1 cellular context compared by ENCODE assay signal in genomic region chr3:152658977-152659376, GRCh38.
TF ChIP-seq lines count a peak whose summit lies in the region.

No MANE protein-coding gene starts in this region.

TF ChIP-seq in K562, 482 proteins besides CTCF, POLR2A, EP300 and RAD21 (continued from another document):
- no peak for TF ChIP-seq ZBTB34 (CRISPR knock-in tag; IDR thresholded peaks at IDR 0.05)
- no peak for TF ChIP-seq MYNN (IDR thresholded peaks at IDR 0.05)
- TF ChIP-seq MYNN (CRISPR knock-in tag; IDR thresholded peaks at IDR 0.05), result no peak
- no peak for TF ChIP-seq CHD1 (IDR thresholded peaks at IDR 0.05; ENCODE audit: low read length)
- TF ChIP-seq ZBTB33 (CRISPR knock-in tag; IDR thresholded peaks at IDR 0.05), result no peak
- TF ChIP-seq ZNF407 (IDR thresholded peaks at IDR 0.05; ENCODE audit: low read depth), result no peak
